Comparison of ENCODE assay signal across 8 cellular contexts in genomic region chr19:8446055-8446709, GRCh38. TPM values are rescaled to one million over a fixed set of nuclear protein-coding genes. Genes with fewer than 3 reads are reported as not detected.
DNase-seq lines count a peak whose midpoint lies in the region; ATAC-seq and TF ChIP-seq lines count a peak whose summit lies in the region.

No MANE protein-coding gene starts in this region.

- H2AFZ ChIP-seq in GM23338 = no peak overlapping the region
- H2AFZ ChIP-seq in hepatocyte = no peak overlapping the region

- H3K4me2 ChIP-seq in GM23338 (peak overlapping the region; percentile 99), hepatocyte (peak overlapping the region; percentile 88)

- H3K27ac Mint-ChIP-seq in GM23338 = peak overlapping the region; percentile 95

- TF ChIP-seq CTCF in GM23338 (conservative IDR thresholded peaks at IDR 0.05; ENCODE audit: low read depth in 2 of 2) (no peak), WI38 (IDR thresholded peaks at IDR 0.05; ENCODE audit: low read depth, low read length) (no peak), hepatocyte (IDR thresholded peaks at IDR 0.05; ENCODE audit: poor library complexity) (no peak)

- H3K27me3 ChIP-seq in GM23338 (ENCODE audit: insufficient read depth) (no peaks in the 10 kb centered on the region), hepatocyte (no peaks in the 10 kb centered on the region)

- peaks cover 47% of the 10 kb centered on the region for H3K4me1 ChIP-seq in GM23338 (ENCODE audit: insufficient read depth)
- H3K4me1 ChIP-seq in hepatocyte (ENCODE audit: insufficient read depth) = peaks cover 39% of the 10 kb centered on the region

- H3K27me3 Mint-ChIP-seq in GM23338 (ENCODE audit: insufficient read depth, low read depth, poor library complexity) = peaks cover 11% of the 10 kb centered on the region

- no peaks in the 10 kb centered on the region for H3K36me3 ChIP-seq in GM23338 (ENCODE audit: insufficient read depth)
- no peaks in the 10 kb centered on the region for H3K36me3 ChIP-seq in hepatocyte (replicated peaks; ENCODE audit: insufficient read depth, low read depth)

- H3K79me2 ChIP-seq in GM23338 (replicated peaks; ENCODE audit: insufficient read depth) (peaks cover 67% of the 10 kb centered on the region), hepatocyte (peaks cover 61% of the 10 kb centered on the region)

- H3K4me3 Mint-ChIP-seq in GM23338 = peak overlapping the region; percentile 90

- H3K4me3 ChIP-seq in GM23338 = peak overlapping the region; percentile 97
- peak overlapping the region; percentile 96 for H3K4me3 ChIP-seq in WI38 (ENCODE audit: low read depth, low read length)
- peak overlapping the region; percentile 89 for H3K4me3 ChIP-seq in hepatocyte
- peak overlapping the region; percentile 65 to 98 (median 94) for H3K4me3 ChIP-seq in skin epidermis

- 33% methylated on average over 16 of the region's 16 CpGs for WGBS in hepatocyte (ENCODE audit: low lambda C conversion rate, missing lambda C conversion rate)

- H3K9me2 ChIP-seq in GM23338 (ENCODE audit: insufficient read depth) (no peaks in the 10 kb centered on the region), hepatocyte (replicated peaks; ENCODE audit: insufficient read depth) (no peaks in the 10 kb centered on the region)

- ATAC-seq in GM23338 = no peak
- ATAC-seq in HG03135 (IDR thresholded peaks at IDR 0.05; ENCODE audit: unreplicated experiment) = no peak
- ATAC-seq in HG02840 (IDR thresholded peaks at IDR 0.05; ENCODE audit: low FRiP score, unreplicated experiment) = no peak
- no peak for ATAC-seq in GM21390 (IDR thresholded peaks at IDR 0.05; ENCODE audit: unreplicated experiment)

- H3K9me3 Mint-ChIP-seq in GM23338 = no peaks in the 10 kb centered on the region

- no peaks in the 10 kb centered on the region for H3K9me3 ChIP-seq in hepatocyte (ENCODE audit: low read depth)

- peaks cover 48% of the 10 kb centered on the region for H3K4me1 Mint-ChIP-seq in GM23338

- peak overlapping the region; percentile 28 for H3K27ac ChIP-seq in GM23338 (ENCODE audit: low read depth)
- peak overlapping the region; percentile 95 for H3K27ac ChIP-seq in hepatocyte
- H3K27ac ChIP-seq in skin epidermis = peak overlapping the region in 18 of 21 experiments; percentile 85 to 100 (median 98)

- H3K36me3 Mint-ChIP-seq in GM23338 (ENCODE audit: low read depth) = peaks cover 41% of the 10 kb centered on the region

- H4K20me1 ChIP-seq in GM23338 (replicated peaks; ENCODE audit: insufficient read depth) = peaks cover 34% of the 10 kb centered on the region
- H4K20me1 ChIP-seq in hepatocyte (ENCODE audit: insufficient read depth, poor library complexity, severe bottlenecking) = peaks cover 59% of the 10 kb centered on the region

- H3F3A ChIP-seq in GM23338 (replicated peaks; ENCODE audit: low read depth) = peaks cover 14% of the 10 kb centered on the region

- DNase-seq in GM23338 (ENCODE audit: low spot score) = no peak
- DNase-seq in hepatocyte (ENCODE audit: low spot score) = no peak
- no peak for DNase-seq in AML-193 (lab: John Stamatoyannopoulos, UW)

TF ChIP-seq in GM23338, 12 proteins besides CTCF, POLR2A, EP300 and RAD21 (continues in another document):
- TF ChIP-seq EZH2 (IDR thresholded peaks at IDR 0.05; ENCODE audit: low read depth, unreplicated experiment) = no peak
- no peak for TF ChIP-seq ZNF331 (CRISPR knock-in tag; IDR thresholded peaks at IDR 0.05; ENCODE audit: low read depth)
- TF ChIP-seq NANOG (IDR thresholded peaks at IDR 0.05; ENCODE audit: borderline replicate concordance) = no peak
- no peak for TF ChIP-seq POLR2AphosphoS5 (IDR thresholded peaks at IDR 0.05; ENCODE audit: low read depth)
- no peak for TF ChIP-seq JUNB (IDR thresholded peaks at IDR 0.05; ENCODE audit: unreplicated experiment)
- no peak for TF ChIP-seq ZNF114 (CRISPR knock-in tag; IDR thresholded peaks at IDR 0.05)
- no peak for TF ChIP-seq REST (IDR thresholded peaks at IDR 0.05; ENCODE audit: unreplicated experiment)
- TF ChIP-seq EZH2phosphoT487 (IDR thresholded peaks at IDR 0.05; ENCODE audit: unreplicated experiment) = no peak
- TF ChIP-seq ETS1 (IDR thresholded peaks at IDR 0.05) = no peak
- no peak for TF ChIP-seq STAT1 (IDR thresholded peaks at IDR 0.05; ENCODE audit: unreplicated experiment)

RNA-seq across cellular contexts. Expression of gene HNRNPM, which starts 1.4 kb away (rescaled TPM):
- total RNA-seq in GM23338 (2014; rRNA removed; shearing (Covaris generic)) = 359 and 389 TPM in 2 replicates
- polyA plus RNA-seq in GM23338 (2016; fragmentation: Nextera tagmentation; extraction: Ambion mirVana) = 276 and 291 TPM in 2 replicates
- total RNA-seq in hepatocyte = 64.7 and 69.3 TPM in 2 replicates
- 159 and 161 TPM in 2 replicates for polyA plus RNA-seq in hepatocyte

RNA-seq across cellular contexts. Expression of gene MARCHF2, which starts 33.1 kb away (rescaled TPM):
- total RNA-seq in GM23338 (2014; rRNA removed; shearing (Covaris generic)) = 50.1 and 58.7 TPM in 2 replicates
- polyA plus RNA-seq in GM23338 (2016; fragmentation: Nextera tagmentation; extraction: Ambion mirVana) (18.9 and 20.7 TPM in 2 replicates), hepatocyte (32.9 and 38.5 TPM in 2 replicates)
- total RNA-seq in hepatocyte = 39.0 and 73.5 TPM in 2 replicates

RNA-seq across cellular contexts. Expression of gene RAB11B, which starts 56.0 kb away (rescaled TPM):
- 70.0 and 79.6 TPM in 2 replicates for total RNA-seq in GM23338 (2014; rRNA removed; shearing (Covaris generic))
- 64.8 and 66.0 TPM in 2 replicates for polyA plus RNA-seq in GM23338 (2016; fragmentation: Nextera tagmentation; extraction: Ambion mirVana)
- 30.9 and 47.1 TPM in 2 replicates for total RNA-seq in hepatocyte
- 174 and 216 TPM in 2 replicates for polyA plus RNA-seq in hepatocyte

RNA-seq across cellular contexts. Expression of gene PRAM1, which starts 56.3 kb away (rescaled TPM):
- total RNA-seq in GM23338 (2014; rRNA removed; shearing (Covaris generic)) = 0.07 and 0.31 TPM in 2 replicates
- 0.54 TPM in 1 of 2 replicates, not detected in the other for polyA plus RNA-seq in GM23338 (2016; fragmentation: Nextera tagmentation; extraction: Ambion mirVana)
- 0.44 and 0.73 TPM in 2 replicates for total RNA-seq in hepatocyte
- polyA plus RNA-seq in hepatocyte = 0.48 and 0.91 TPM in 2 replicates

Comparison
In these comparisons a context has a peak if more than half of its experiments do, and no peak if none do; other contexts are left out.
1. H3K27ac ChIP-seq: peak in every context shown above with its lines; median percentile 98 in skin epidermis; 95 in hepatocyte; 28 in GM23338.